8 cellular contexts compared by ENCODE assay signal in the genomic region with DNA sequence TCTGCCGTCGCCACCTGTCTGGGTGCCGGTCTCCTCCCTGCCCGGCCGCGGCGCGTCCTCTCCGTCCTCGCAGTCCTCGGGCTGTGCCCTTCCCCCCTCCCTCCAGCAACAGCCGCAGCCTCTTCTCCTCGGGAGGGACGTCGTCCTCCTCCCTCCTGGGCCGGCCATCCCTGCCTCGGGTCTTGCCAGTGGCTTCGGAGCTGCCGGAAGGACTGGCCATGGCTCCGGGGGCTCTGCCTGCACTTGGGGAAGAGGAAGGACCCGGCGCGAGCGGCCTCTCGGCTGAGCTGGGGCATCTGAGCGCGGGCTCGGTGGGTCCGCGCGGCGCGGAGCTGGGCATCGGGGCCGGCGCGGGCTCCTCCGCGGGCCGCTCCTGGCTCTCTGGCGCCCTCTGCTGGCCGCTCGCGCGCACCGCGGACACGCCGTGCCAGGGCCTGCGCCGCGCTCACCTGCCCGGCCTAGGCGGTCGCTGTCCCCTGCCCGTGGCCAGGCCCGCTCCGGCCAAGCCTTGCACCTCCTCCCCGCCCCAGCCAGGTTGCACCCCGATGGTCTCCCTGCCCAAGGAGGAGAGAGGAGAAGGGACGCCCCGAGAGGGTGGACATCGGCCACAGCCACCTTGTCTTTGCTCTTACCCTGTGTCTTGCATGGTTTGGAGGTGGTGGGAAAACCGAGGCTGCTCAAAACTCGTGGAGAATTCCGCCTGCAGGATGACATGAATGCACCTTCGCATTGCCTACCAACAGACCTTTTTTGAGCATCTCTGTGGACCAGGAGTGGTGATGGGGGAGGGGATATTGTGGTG.
DNase-seq lines count a peak whose midpoint lies in the region; ATAC-seq and TF ChIP-seq lines count a peak whose summit lies in the region.
"Not testable (repeated sequence)": the region's sequence is repeated elsewhere in the genome, so short reads cannot be mapped to it uniquely, and the experiment has no call there.

No MANE protein-coding gene starts in this region.

- not testable (repeated sequence) for TF ChIP-seq CTCF in AG10803 (conservative IDR thresholded peaks at IDR 0.05; ENCODE audit: low read length); brain microvascular endothelial cell (IDR thresholded peaks at IDR 0.05; ENCODE audit: low read depth, low read length, missing control alignments)
- peak; percentile 27 for TF ChIP-seq CTCF in OCI-LY1 (IDR thresholded peaks at IDR 0.05; ENCODE audit: low read length)
- TF ChIP-seq CTCF in activated CD8-positive, alpha-beta T cell treated with anti-CD3 and anti-CD28 coated beads for 36 hours (IDR thresholded peaks at IDR 0.05) = peak; percentile 70

- H3K4me2 ChIP-seq in GM23248 (ENCODE audit: unreplicated experiment) = peak overlapping the region; percentile 98
- H3K4me2 ChIP-seq in OCI-LY1 (ENCODE audit: low read length) = not testable (repeated sequence)

- intact Hi-C loops in activated CD8-positive, alpha-beta T cell treated with anti-CD3 and anti-CD28 coated beads for 36 hours (cut with micrococcal nuclease); left cardiac atrium (cut with DNase I): not testable (repeated sequence)

- CTCF ChIA-PET in activated CD8-positive, alpha-beta T cell treated with anti-CD3 and anti-CD28 coated beads for 36 hours (lab: Charles Lee) = interaction anchor here (1.2 to 1.4 kb wide), 2 partner anchors 25 to 135 kb away, joined by 3 read pairs; no protein-coding TSS in a partner anchor

- POLR2A ChIA-PET in activated CD8-positive, alpha-beta T cell treated with anti-CD3 and anti-CD28 coated beads for 36 hours (lab: Charles Lee) = not testable (repeated sequence)

- 1 to 2% methylated on average over 42 to 65 of the region's 67 CpGs for WGBS in GM23248 (ENCODE audit: low coverage in 1 of 2, low lambda C conversion rate in 2 of 2, missing lambda C conversion rate in 2 of 2), 2 experiments

- not testable (repeated sequence) for H3K27ac ChIP-seq in GM23248; OCI-LY1 (ENCODE audit: low read depth, low read length, poor library complexity, severe bottlenecking); brain microvascular endothelial cell

- H3F3A ChIP-seq in GM23248 (ENCODE audit: insufficient read depth); OCI-LY1 (ENCODE audit: insufficient read depth, low read length): not testable (repeated sequence)

- in situ Hi-C loops in GM23248 (cut with MboI) = loop anchor here (25.0 kb wide), 1 partner anchor 293 kb away; no protein-coding TSS in a partner anchor
- in situ Hi-C loops in brain microvascular endothelial cell (cut with HindIII; ENCODE audit: low pct_ligation_motif_present, low sequenced_read_pairs) = not testable (repeated sequence)

- H2AFZ ChIP-seq in GM23248 = peak overlapping the region; percentile 87
- H2AFZ ChIP-seq in OCI-LY1 (ENCODE audit: low read length) = not testable (repeated sequence)

- not testable (repeated sequence) for H3K9me2 ChIP-seq in GM23248 (ENCODE audit: insufficient read depth); OCI-LY1 (ENCODE audit: low read depth, low read length)

- not testable (repeated sequence) for H4K20me1 ChIP-seq in GM23248 (ENCODE audit: insufficient read depth); OCI-LY1 (ENCODE audit: insufficient read depth, low read length)

- H3K27me3 ChIP-seq in GM23248 (replicated peaks; ENCODE audit: insufficient read depth) = peaks cover 20% of the 10 kb centered on the region
- not testable (repeated sequence) for H3K27me3 ChIP-seq in OCI-LY1 (ENCODE audit: insufficient read depth, low read length); brain microvascular endothelial cell (replicated peaks)

- DNase-seq in AG10803 (ENCODE audit: low read depth); brain microvascular endothelial cell: not testable (repeated sequence)
- peak; percentile 32 for DNase-seq in GM23248
- DNase-seq in activated CD8-positive, alpha-beta T cell treated with anti-CD3 and anti-CD28 coated beads for 36 hours = peak; percentile 42
- DNase-seq in left cardiac atrium = peak; percentile 24
- peak; percentile 65 for DNase-seq in natural killer cell treated with Interleukin-12 subunit alpha and Interleukin-12 subunit beta and Interleukin-15 and Interleukin-18, amount 100 ng/mL, for 72 hours (ENCODE audit: low spot score)
- peak in 2 of 3 experiments; percentile 28 to 46 for DNase-seq in stimulated activated CD4-positive, alpha-beta T cell treated with anti-CD3 and anti-CD28 coated beads, TNF-alpha, amount 100 ng/mL, for 24 hours (ENCODE audit: low read depth in 3 of 3)

- not testable (repeated sequence) for H3K4me3 Mint-ChIP-seq in activated CD8-positive, alpha-beta T cell treated with anti-CD3 and anti-CD28 coated beads for 36 hours
- H3K4me3 Mint-ChIP-seq in natural killer cell treated with Interleukin-12 subunit alpha and Interleukin-12 subunit beta and Interleukin-15 and Interleukin-18, amount 100 ng/mL, for 72 hours = peak overlapping the region; percentile 22

- not testable (repeated sequence) for H3K36me3 ChIP-seq in GM23248 (ENCODE audit: low read depth); OCI-LY1 (ENCODE audit: insufficient read depth, low read length); brain microvascular endothelial cell (replicated peaks)

- ATAC-seq in activated CD8-positive, alpha-beta T cell treated with anti-CD3 and anti-CD28 coated beads for 36 hours = peak; percentile 39
- not testable (repeated sequence) for ATAC-seq in left cardiac atrium; natural killer cell treated with Interleukin-12 subunit alpha and Interleukin-12 subunit beta and Interleukin-15 and Interleukin-18, amount 100 ng/mL, for 72 hours

- not testable (repeated sequence) for H3K9ac ChIP-seq in GM23248; OCI-LY1 (ENCODE audit: low read length)

- not testable (repeated sequence) for H3K79me2 ChIP-seq in GM23248 (ENCODE audit: insufficient read depth); OCI-LY1 (ENCODE audit: insufficient read depth, low read length)

- not testable (repeated sequence) for H3K36me3 Mint-ChIP-seq in activated CD8-positive, alpha-beta T cell treated with anti-CD3 and anti-CD28 coated beads for 36 hours (ENCODE audit: low read depth); natural killer cell treated with Interleukin-12 subunit alpha and Interleukin-12 subunit beta and Interleukin-15 and Interleukin-18, amount 100 ng/mL, for 72 hours

- peaks cover 32% of the 10 kb centered on the region for H3K27me3 Mint-ChIP-seq in activated CD8-positive, alpha-beta T cell treated with anti-CD3 and anti-CD28 coated beads for 36 hours
- peaks cover 26 to 34% of the 10 kb centered on the region in 2 donors for H3K27me3 Mint-ChIP-seq in natural killer cell treated with Interleukin-12 subunit alpha and Interleukin-12 subunit beta and Interleukin-15 and Interleukin-18, amount 100 ng/mL, for 72 hours

- not testable (repeated sequence) for H3K4me1 ChIP-seq in GM23248 (ENCODE audit: insufficient read depth); OCI-LY1 (ENCODE audit: insufficient read depth, low read length, severe bottlenecking)

- not testable (repeated sequence) for H3K4me1 Mint-ChIP-seq in activated CD8-positive, alpha-beta T cell treated with anti-CD3 and anti-CD28 coated beads for 36 hours (ENCODE audit: low read depth)
- peaks cover 6 to 11% of the 10 kb centered on the region in 2 donors for H3K4me1 Mint-ChIP-seq in natural killer cell treated with Interleukin-12 subunit alpha and Interleukin-12 subunit beta and Interleukin-15 and Interleukin-18, amount 100 ng/mL, for 72 hours (ENCODE audit: low read depth in 2 of 2)

- H3K27ac Mint-ChIP-seq in activated CD8-positive, alpha-beta T cell treated with anti-CD3 and anti-CD28 coated beads for 36 hours; natural killer cell treated with Interleukin-12 subunit alpha and Interleukin-12 subunit beta and Interleukin-15 and Interleukin-18, amount 100 ng/mL, for 72 hours: not testable (repeated sequence)

- H3K9me3 Mint-ChIP-seq in activated CD8-positive, alpha-beta T cell treated with anti-CD3 and anti-CD28 coated beads for 36 hours; natural killer cell treated with Interleukin-12 subunit alpha and Interleukin-12 subunit beta and Interleukin-15 and Interleukin-18, amount 100 ng/mL, for 72 hours: not testable (repeated sequence)

- not testable (repeated sequence) for H3K9me3 ChIP-seq in GM23248 (ENCODE audit: low read depth); OCI-LY1 (ENCODE audit: low read length)

- H3K4me3 ChIP-seq in AG10803 (ENCODE audit: low read length) (peak overlapping the region; percentile 48), GM23248 (peak overlapping the region; percentile 74), brain microvascular endothelial cell (ENCODE audit: low read depth, low read length) (peak overlapping the region; percentile 36)
- not testable (repeated sequence) for H3K4me3 ChIP-seq in OCI-LY1 (ENCODE audit: low read depth, low read length, poor library complexity, severe bottlenecking)
